1 cellular context compared by ENCODE assay signal in genomic region chr9:87578625-87579024, GRCh38.
TF ChIP-seq lines count a peak whose summit lies in the region.

No MANE protein-coding gene starts in this region.

TF ChIP-seq in K562, 482 proteins besides CTCF, POLR2A, EP300 and RAD21 (continued from another document and continues in another):
- TF ChIP-seq, protein P1, sequence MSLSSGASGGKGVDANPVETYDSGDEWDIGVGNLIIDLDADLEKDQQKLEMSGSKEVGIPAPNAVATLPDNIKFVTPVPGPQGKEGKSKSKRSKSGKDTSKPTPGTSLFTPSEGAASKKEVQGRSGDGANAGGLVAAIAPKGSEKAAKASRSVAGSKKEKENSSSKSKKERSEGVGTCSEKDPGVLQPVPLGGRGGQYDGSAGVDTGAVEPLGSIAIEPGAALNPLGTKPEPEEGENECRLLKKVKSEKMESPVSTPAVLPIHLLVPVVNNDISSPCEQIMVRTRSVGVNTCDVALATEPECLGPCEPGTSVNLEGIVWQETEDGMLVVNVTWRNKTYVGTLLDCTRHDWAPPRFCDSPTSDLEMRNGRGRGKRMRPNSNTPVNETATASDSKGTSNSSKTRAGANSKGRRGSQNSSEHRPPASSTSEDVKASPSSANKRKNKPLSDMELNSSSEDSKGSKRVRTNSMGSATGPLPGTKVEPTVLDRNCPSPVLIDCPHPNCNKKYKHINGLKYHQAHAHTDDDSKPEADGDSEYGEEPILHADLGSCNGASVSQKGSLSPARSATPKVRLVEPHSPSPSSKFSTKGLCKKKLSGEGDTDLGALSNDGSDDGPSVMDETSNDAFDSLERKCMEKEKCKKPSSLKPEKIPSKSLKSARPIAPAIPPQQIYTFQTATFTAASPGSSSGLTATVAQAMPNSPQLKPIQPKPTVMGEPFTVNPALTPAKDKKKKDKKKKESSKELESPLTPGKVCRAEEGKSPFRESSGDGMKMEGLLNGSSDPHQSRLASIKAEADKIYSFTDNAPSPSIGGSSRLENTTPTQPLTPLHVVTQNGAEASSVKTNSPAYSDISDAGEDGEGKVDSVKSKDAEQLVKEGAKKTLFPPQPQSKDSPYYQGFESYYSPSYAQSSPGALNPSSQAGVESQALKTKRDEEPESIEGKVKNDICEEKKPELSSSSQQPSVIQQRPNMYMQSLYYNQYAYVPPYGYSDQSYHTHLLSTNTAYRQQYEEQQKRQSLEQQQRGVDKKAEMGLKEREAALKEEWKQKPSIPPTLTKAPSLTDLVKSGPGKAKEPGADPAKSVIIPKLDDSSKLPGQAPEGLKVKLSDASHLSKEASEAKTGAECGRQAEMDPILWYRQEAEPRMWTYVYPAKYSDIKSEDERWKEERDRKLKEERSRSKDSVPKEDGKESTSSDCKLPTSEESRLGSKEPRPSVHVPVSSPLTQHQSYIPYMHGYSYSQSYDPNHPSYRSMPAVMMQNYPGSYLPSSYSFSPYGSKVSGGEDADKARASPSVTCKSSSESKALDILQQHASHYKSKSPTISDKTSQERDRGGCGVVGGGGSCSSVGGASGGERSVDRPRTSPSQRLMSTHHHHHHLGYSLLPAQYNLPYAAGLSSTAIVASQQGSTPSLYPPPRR (CRISPR knock-in tag; IDR thresholded peaks at IDR 0.05; ENCODE audit: borderline replicate concordance) = no peak
- TF ChIP-seq HDAC2 (IDR thresholded peaks at IDR 0.05) (0 out of 2 replicates have a peak, but pooled peaks have one; percentile 37), DLX4 (CRISPR knock-in tag; IDR thresholded peaks at IDR 0.05) (no peak), ZBED1 (IDR thresholded peaks at IDR 0.05) (no peak), CHD1 (IDR thresholded peaks at IDR 0.05; ENCODE audit: low read length) (no peak), ZNF197 (CRISPR knock-in tag; IDR thresholded peaks at IDR 0.05; ENCODE audit: low read depth) (no peak), POLR2AphosphoS5 (IDR thresholded peaks at IDR 0.05; ENCODE audit: control insufficient read depth, insufficient read depth, low read depth, low read length) (0 out of 2 replicates have a peak, but pooled peaks have one; percentile 20), RBM15 (IDR thresholded peaks at IDR 0.05; ENCODE audit: insufficient read depth, low read length) (no peak), RBM17 (IDR thresholded peaks at IDR 0.05; ENCODE audit: borderline replicate concordance, low read depth, low read length) (no peak), CTBP1 (IDR thresholded peaks at IDR 0.05; ENCODE audit: borderline replicate concordance) (peak; percentile 77; the same call in 1 of the 2 replicates), ZBTB17 (CRISPR knock-in tag; IDR thresholded peaks at IDR 0.05) (no peak), ARID1B (IDR thresholded peaks at IDR 0.05) (peak; percentile 70), USF1 (CRISPR knock-in tag; IDR thresholded peaks at IDR 0.05) (no peak), MCM3 (IDR thresholded peaks at IDR 0.05) (no peak), KLF16 (IDR thresholded peaks at IDR 0.05) (0 out of 2 replicates have a peak, but pooled peaks have one; percentile 32), ZFPM2 (CRISPR knock-in tag; IDR thresholded peaks at IDR 0.05) (no peak), PHF8 (IDR thresholded peaks at IDR 0.05; ENCODE audit: borderline replicate concordance, low read length) (no peak), CBFB (CRISPR knock-in tag; IDR thresholded peaks at IDR 0.05) (no peak), NUFIP1 (IDR thresholded peaks at IDR 0.05; ENCODE audit: partially characterized antibody) (no peak), MTA1 (IDR thresholded peaks at IDR 0.05; ENCODE audit: borderline replicate concordance) (no peak), ZNF232 (CRISPR knock-in tag; IDR thresholded peaks at IDR 0.05) (no peak), STAT5A (IDR thresholded peaks at IDR 0.05; ENCODE audit: borderline replicate concordance, low read length) (0 out of 2 replicates have a peak, but pooled peaks have one; percentile 15), RBBP5 (IDR thresholded peaks at IDR 0.05; ENCODE audit: borderline replicate concordance, insufficient read depth, low read length, poor library complexity, severe bottlenecking) (no peak), TFAM (CRISPR knock-in tag; conservative IDR thresholded peaks at IDR 0.05) (no peak), CCAR2 (IDR thresholded peaks at IDR 0.05; ENCODE audit: low read depth, low read length) (no peak)
- TF ChIP-seq, protein P2, sequence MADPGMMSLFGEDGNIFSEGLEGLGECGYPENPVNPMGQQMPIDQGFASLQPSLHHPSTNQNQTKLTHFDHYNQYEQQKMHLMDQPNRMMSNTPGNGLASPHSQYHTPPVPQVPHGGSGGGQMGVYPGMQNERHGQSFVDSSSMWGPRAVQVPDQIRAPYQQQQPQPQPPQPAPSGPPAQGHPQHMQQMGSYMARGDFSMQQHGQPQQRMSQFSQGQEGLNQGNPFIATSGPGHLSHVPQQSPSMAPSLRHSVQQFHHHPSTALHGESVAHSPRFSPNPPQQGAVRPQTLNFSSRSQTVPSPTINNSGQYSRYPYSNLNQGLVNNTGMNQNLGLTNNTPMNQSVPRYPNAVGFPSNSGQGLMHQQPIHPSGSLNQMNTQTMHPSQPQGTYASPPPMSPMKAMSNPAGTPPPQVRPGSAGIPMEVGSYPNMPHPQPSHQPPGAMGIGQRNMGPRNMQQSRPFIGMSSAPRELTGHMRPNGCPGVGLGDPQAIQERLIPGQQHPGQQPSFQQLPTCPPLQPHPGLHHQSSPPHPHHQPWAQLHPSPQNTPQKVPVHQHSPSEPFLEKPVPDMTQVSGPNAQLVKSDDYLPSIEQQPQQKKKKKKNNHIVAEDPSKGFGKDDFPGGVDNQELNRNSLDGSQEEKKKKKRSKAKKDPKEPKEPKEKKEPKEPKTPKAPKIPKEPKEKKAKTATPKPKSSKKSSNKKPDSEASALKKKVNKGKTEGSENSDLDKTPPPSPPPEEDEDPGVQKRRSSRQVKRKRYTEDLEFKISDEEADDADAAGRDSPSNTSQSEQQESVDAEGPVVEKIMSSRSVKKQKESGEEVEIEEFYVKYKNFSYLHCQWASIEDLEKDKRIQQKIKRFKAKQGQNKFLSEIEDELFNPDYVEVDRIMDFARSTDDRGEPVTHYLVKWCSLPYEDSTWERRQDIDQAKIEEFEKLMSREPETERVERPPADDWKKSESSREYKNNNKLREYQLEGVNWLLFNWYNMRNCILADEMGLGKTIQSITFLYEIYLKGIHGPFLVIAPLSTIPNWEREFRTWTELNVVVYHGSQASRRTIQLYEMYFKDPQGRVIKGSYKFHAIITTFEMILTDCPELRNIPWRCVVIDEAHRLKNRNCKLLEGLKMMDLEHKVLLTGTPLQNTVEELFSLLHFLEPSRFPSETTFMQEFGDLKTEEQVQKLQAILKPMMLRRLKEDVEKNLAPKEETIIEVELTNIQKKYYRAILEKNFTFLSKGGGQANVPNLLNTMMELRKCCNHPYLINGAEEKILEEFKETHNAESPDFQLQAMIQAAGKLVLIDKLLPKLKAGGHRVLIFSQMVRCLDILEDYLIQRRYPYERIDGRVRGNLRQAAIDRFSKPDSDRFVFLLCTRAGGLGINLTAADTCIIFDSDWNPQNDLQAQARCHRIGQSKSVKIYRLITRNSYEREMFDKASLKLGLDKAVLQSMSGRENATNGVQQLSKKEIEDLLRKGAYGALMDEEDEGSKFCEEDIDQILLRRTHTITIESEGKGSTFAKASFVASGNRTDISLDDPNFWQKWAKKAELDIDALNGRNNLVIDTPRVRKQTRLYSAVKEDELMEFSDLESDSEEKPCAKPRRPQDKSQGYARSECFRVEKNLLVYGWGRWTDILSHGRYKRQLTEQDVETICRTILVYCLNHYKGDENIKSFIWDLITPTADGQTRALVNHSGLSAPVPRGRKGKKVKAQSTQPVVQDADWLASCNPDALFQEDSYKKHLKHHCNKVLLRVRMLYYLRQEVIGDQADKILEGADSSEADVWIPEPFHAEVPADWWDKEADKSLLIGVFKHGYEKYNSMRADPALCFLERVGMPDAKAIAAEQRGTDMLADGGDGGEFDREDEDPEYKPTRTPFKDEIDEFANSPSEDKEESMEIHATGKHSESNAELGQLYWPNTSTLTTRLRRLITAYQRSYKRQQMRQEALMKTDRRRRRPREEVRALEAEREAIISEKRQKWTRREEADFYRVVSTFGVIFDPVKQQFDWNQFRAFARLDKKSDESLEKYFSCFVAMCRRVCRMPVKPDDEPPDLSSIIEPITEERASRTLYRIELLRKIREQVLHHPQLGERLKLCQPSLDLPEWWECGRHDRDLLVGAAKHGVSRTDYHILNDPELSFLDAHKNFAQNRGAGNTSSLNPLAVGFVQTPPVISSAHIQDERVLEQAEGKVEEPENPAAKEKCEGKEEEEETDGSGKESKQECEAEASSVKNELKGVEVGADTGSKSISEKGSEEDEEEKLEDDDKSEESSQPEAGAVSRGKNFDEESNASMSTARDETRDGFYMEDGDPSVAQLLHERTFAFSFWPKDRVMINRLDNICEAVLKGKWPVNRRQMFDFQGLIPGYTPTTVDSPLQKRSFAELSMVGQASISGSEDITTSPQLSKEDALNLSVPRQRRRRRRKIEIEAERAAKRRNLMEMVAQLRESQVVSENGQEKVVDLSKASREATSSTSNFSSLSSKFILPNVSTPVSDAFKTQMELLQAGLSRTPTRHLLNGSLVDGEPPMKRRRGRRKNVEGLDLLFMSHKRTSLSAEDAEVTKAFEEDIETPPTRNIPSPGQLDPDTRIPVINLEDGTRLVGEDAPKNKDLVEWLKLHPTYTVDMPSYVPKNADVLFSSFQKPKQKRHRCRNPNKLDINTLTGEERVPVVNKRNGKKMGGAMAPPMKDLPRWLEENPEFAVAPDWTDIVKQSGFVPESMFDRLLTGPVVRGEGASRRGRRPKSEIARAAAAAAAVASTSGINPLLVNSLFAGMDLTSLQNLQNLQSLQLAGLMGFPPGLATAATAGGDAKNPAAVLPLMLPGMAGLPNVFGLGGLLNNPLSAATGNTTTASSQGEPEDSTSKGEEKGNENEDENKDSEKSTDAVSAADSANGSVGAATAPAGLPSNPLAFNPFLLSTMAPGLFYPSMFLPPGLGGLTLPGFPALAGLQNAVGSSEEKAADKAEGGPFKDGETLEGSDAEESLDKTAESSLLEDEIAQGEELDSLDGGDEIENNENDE (IDR thresholded peaks at IDR 0.05; ENCODE audit: low read depth, low read length) = no peak
- TF ChIP-seq, protein P3, sequence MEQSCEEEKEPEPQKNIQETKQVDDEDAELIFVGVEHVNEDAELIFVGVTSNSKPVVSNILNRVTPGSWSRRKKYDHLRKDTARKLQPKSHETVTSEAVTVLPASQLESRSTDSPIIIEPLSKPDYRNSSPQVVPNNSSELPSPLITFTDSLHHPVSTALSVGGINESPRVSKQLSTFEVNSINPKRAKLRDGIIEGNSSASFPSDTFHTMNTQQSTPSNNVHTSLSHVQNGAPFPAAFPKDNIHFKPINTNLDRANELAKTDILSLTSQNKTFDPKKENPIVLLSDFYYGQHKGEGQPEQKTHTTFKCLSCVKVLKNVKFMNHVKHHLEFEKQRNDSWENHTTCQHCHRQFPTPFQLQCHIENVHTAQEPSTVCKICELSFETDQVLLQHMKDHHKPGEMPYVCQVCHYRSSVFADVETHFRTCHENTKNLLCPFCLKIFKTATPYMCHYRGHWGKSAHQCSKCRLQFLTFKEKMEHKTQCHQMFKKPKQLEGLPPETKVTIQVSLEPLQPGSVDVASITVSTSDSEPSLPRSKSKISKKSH (CRISPR knock-in tag; IDR thresholded peaks at IDR 0.05) = no peak
- TF ChIP-seq, protein P4, sequence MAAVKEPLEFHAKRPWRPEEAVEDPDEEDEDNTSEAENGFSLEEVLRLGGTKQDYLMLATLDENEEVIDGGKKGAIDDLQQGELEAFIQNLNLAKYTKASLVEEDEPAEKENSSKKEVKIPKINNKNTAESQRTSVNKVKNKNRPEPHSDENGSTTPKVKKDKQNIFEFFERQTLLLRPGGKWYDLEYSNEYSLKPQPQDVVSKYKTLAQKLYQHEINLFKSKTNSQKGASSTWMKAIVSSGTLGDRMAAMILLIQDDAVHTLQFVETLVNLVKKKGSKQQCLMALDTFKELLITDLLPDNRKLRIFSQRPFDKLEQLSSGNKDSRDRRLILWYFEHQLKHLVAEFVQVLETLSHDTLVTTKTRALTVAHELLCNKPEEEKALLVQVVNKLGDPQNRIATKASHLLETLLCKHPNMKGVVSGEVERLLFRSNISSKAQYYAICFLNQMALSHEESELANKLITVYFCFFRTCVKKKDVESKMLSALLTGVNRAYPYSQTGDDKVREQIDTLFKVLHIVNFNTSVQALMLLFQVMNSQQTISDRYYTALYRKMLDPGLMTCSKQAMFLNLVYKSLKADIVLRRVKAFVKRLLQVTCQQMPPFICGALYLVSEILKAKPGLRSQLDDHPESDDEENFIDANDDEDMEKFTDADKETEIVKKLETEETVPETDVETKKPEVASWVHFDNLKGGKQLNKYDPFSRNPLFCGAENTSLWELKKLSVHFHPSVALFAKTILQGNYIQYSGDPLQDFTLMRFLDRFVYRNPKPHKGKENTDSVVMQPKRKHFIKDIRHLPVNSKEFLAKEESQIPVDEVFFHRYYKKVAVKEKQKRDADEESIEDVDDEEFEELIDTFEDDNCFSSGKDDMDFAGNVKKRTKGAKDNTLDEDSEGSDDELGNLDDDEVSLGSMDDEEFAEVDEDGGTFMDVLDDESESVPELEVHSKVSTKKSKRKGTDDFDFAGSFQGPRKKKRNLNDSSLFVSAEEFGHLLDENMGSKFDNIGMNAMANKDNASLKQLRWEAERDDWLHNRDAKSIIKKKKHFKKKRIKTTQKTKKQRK (IDR thresholded peaks at IDR 0.05; ENCODE audit: borderline replicate concordance, low read depth, low read length) = no peak
- TF ChIP-seq, protein P5, sequence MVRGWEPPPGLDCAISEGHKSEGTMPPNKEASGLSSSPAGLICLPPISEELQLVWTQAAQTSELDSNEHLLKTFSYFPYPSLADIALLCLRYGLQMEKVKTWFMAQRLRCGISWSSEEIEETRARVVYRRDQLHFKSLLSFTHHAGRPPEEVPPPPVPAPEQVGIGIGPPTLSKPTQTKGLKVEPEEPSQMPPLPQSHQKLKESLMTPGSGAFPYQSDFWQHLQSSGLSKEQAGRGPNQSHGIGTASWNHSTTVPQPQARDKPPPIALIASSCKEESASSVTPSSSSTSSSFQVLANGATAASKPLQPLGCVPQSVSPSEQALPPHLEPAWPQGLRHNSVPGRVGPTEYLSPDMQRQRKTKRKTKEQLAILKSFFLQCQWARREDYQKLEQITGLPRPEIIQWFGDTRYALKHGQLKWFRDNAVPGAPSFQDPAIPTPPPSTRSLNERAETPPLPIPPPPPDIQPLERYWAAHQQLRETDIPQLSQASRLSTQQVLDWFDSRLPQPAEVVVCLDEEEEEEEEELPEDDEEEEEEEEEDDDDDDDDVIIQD (CRISPR knock-in tag; IDR thresholded peaks at IDR 0.05) = no peak
